20 cellular contexts compared by ENCODE assay signal in the genomic region with DNA sequence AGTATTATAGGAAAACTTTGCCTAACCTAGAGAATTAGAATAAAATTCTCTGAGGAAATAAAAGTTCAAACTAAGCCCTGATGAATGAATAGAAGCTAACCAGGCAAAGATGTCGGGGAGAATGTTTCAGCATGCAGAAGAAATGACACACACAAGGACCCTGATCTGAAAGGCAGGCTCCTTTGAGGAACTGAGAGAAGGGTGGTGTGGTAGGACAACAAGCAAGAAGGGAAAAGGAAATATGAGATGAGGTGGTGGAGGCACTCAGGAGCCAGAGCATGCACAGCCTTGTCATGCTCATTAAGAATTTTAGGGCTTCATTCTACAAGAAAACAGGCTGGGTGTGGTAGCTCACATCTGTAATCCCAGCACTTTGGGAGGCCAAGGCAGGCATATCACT.
"Had no signal": no experiment of that assay in that cellular context is flagged by ENCODE, and none has a peak within 500 bp of the region (broad histone marks: within the 10 kb centered on the region; RNA-seq: fewer than 3 reads in every experiment).

No MANE protein-coding gene starts in this region.

- H3K27ac Mint-ChIP-seq: activated B cell treated with CpG ODN at 0.5 μM for 24 hours; activated CD8-positive, alpha-beta T cell treated with anti-CD3 and anti-CD28 coated beads for 36 hours; T-helper 1 cell treated with Interleukin-12 subunit alpha and Interleukin-12 subunit beta and Interleukin-4 antibody, amounts not matched to agents 30 μg/mL and 1 μg/mL, for 36 hours had no signal

- H3K4me3 ChIP-seq: body of pancreas, coronary artery, gastroesophageal sphincter, tibial nerve, vagina had no signal

- H3K36me3 Mint-ChIP-seq: activated naive CD4-positive, alpha-beta T cell treated with anti-CD3 and anti-CD28 coated beads, Interleukin-2, amount 50 U/mL, for 72 hours had no signal

- H3K27me3 Mint-ChIP-seq: activated B cell treated with CpG ODN at 0.5 μM for 24 hours; activated CD8-positive, alpha-beta T cell treated with anti-CD3 and anti-CD28 coated beads for 36 hours; central memory CD8-positive, alpha-beta T cell; naive thymus-derived CD8-positive, alpha-beta T cell had no signal

- H3K9me3 Mint-ChIP-seq: activated B cell treated with CpG ODN at 0.5 μM for 24 hours; activated CD8-positive, alpha-beta T cell treated with anti-CD3 and anti-CD28 coated beads for 36 hours; activated naive CD4-positive, alpha-beta T cell treated with anti-CD3 and anti-CD28 coated beads, Interleukin-2, amount 50 U/mL, for 72 hours; activated T-cell treated with anti-CD3 and anti-CD28 coated beads, Interleukin-2, amount 50 U/mL, for 4 hours; central memory CD8-positive, alpha-beta T cell; naive thymus-derived CD8-positive, alpha-beta T cell; T-helper 1 cell treated with Interleukin-12 subunit alpha and Interleukin-12 subunit beta and Interleukin-4 antibody, amounts not matched to agents 30 μg/mL and 1 μg/mL, for 36 hours had no signal

- DNase-seq: activated B cell treated with CpG ODN at 0.5 μM for 24 hours; activated CD4-positive, alpha-beta T cell treated with anti-CD3 and anti-CD28 coated beads for 48 hours; activated CD8-positive, alpha-beta T cell treated with anti-CD3 and anti-CD28 coated beads for 36 hours; activated effector memory CD4-positive, alpha-beta T cell treated with anti-CD3 and anti-CD28 coated beads, Interleukin-2, amount 50 U/mL, for 16 hours; activated T-cell treated with anti-CD3 and anti-CD28 coated beads, Interleukin-2, amount 50 U/mL, for 4 hours; amygdala; body of pancreas; effector CD4-positive, alpha-beta T cell; naive thymus-derived CD8-positive, alpha-beta T cell; retina; stimulated activated CD4-positive, alpha-beta T cell treated with anti-CD3 and anti-CD28 coated beads, Interleukin-2, amount 100 ng/mL, for 48 hours; stimulated activated naive CD4-positive, alpha-beta T cell; substantia nigra had no signal

- H3K4me3 Mint-ChIP-seq: activated B cell treated with CpG ODN at 0.5 μM for 24 hours; activated CD8-positive, alpha-beta T cell treated with anti-CD3 and anti-CD28 coated beads for 36 hours; activated T-cell treated with anti-CD3 and anti-CD28 coated beads, Interleukin-2, amount 50 U/mL, for 4 hours; central memory CD8-positive, alpha-beta T cell; naive thymus-derived CD8-positive, alpha-beta T cell; T-helper 1 cell treated with Interleukin-12 subunit alpha and Interleukin-12 subunit beta and Interleukin-4 antibody, amounts not matched to agents 30 μg/mL and 1 μg/mL, for 36 hours had no signal

- ATAC-seq: activated CD8-positive, alpha-beta T cell treated with anti-CD3 and anti-CD28 coated beads for 36 hours; activated naive CD4-positive, alpha-beta T cell treated with anti-CD3 and anti-CD28 coated beads, Interleukin-2, amount 50 U/mL, for 72 hours; activated T-cell treated with anti-CD3 and anti-CD28 coated beads, Interleukin-2, amount 50 U/mL, for 4 hours; body of pancreas; gastroesophageal sphincter; naive thymus-derived CD8-positive, alpha-beta T cell had no signal
